In genomic region chr13:82522872-82523271, GRCh38 we compare ENCODE assay signal across 9 cellular contexts.
"Had no signal": no experiment of that assay in that cellular context is flagged by ENCODE, and none has a peak within 500 bp of the region (broad histone marks: within the 10 kb centered on the region; RNA-seq: fewer than 3 reads in every experiment).

No MANE protein-coding gene starts in this region.

- H3K27ac ChIP-seq: HL-60, KMS-11 had no signal

- H3K4me3 ChIP-seq: K562 had no signal

- H3K4me1 Mint-ChIP-seq: IgD-negative memory B cell had no signal

- FAIRE-seq: HepG2, HTR-8/SVneo, K562 had no signal

- DNase-seq: IMR-90, KBM-7, KG1 had no signal

- ATAC-seq: HepG2, K562 had no signal

- H3K27ac Mint-ChIP-seq: IgD-negative memory B cell had no signal

- H3K4me3 Mint-ChIP-seq: IgD-negative memory B cell had no signal

- H3K36me3 Mint-ChIP-seq: IgD-negative memory B cell had no signal

- H3K27me3 Mint-ChIP-seq: IgD-negative memory B cell had no signal
